23 cellular contexts compared by ENCODE assay signal in genomic region chr3:100231668-100232067, GRCh38.
"Had no signal": no experiment of that assay in that cellular context is flagged by ENCODE, and none has a peak within 500 bp of the region (broad histone marks: within the 10 kb centered on the region; RNA-seq: fewer than 3 reads in every experiment).

No MANE protein-coding gene starts in this region.

- H3K4me3 ChIP-seq: body of pancreas had no signal

- H3K4me1 ChIP-seq: body of pancreas had no signal

- H3K27me3 ChIP-seq: body of pancreas had no signal

- H3K9me3 Mint-ChIP-seq: activated B cell treated with CpG ODN at 0.5 μM for 24 hours; activated CD4-positive, alpha-beta T cell treated with anti-CD3 and anti-CD28 coated beads, Interleukin-2, amount 10 ng/mL, durations not matched to agents 24 days and 14 days; activated naive CD4-positive, alpha-beta T cell treated with anti-CD3 and anti-CD28 coated beads, Interleukin-2, amount 50 U/mL, for 24 hours; activated T-cell treated with anti-CD3 and anti-CD28 coated beads, Interleukin-2, amount 50 U/mL, for 24 hours; activated T-helper 1 cell treated with anti-CD3 and anti-CD28 coated beads, Interleukin-12 subunit alpha, Interleukin-12 subunit beta, Interleukin-2, Interleukin-4 antibody, amounts not matched to agents 30 ng/mL and 10 ng/mL and 1 ng/mL, durations not matched to agents 14 hours and 24 hours and 36 hours; T-cell had no signal

- H3K27ac Mint-ChIP-seq: activated B cell treated with CpG ODN at 0.5 μM for 24 hours; activated CD4-positive, alpha-beta T cell treated with anti-CD3 and anti-CD28 coated beads, Interleukin-2, amount 10 ng/mL, durations not matched to agents 24 days and 14 days; activated CD8-positive, alpha-beta memory T cell treated with anti-CD3 and anti-CD28 coated beads, Interleukin-2, amount 10 ng/mL, durations not matched to agents 7 days and 5 days; activated naive CD4-positive, alpha-beta T cell treated with anti-CD3 and anti-CD28 coated beads, Interleukin-2, amount 50 U/mL, for 24 hours; activated T-cell treated with anti-CD3 and anti-CD28 coated beads, Interleukin-2, amount 50 U/mL, for 24 hours; activated T-helper 1 cell treated with anti-CD3 and anti-CD28 coated beads, Interleukin-12 subunit alpha, Interleukin-12 subunit beta, Interleukin-2, Interleukin-4 antibody, amounts not matched to agents 30 ng/mL and 10 ng/mL and 1 ng/mL, durations not matched to agents 14 hours and 24 hours and 36 hours; T-cell had no signal

- H3K27me3 Mint-ChIP-seq: activated T-cell treated with anti-CD3 and anti-CD28 coated beads, Interleukin-2, amount 50 U/mL, for 24 hours had no signal

- H3K36me3 Mint-ChIP-seq: activated CD8-positive, alpha-beta memory T cell treated with anti-CD3 and anti-CD28 coated beads, Interleukin-2, amount 10 ng/mL, durations not matched to agents 7 days and 5 days; activated naive CD4-positive, alpha-beta T cell treated with anti-CD3 and anti-CD28 coated beads, Interleukin-2, amount 50 U/mL, for 24 hours; T-cell had no signal

- ATAC-seq: activated CD8-positive, alpha-beta memory T cell treated with anti-CD3 and anti-CD28 coated beads, Interleukin-2, amount 10 ng/mL, durations not matched to agents 7 days and 5 days; body of pancreas; T-cell had no signal

- H3K27ac ChIP-seq: body of pancreas had no signal

- H3K9me3 ChIP-seq: body of pancreas had no signal

- DNase-seq: activated B cell treated with CpG ODN at 0.5 μM for 24 hours; activated CD4-positive, alpha-beta T cell treated with anti-CD3 and anti-CD28 coated beads for 1 hour; activated CD4-positive, alpha-beta T cell treated with anti-CD3 and anti-CD28 coated beads, Interleukin-2, amount 10 ng/mL, durations not matched to agents 24 days and 14 days; activated CD4-positive, alpha-beta T cell treated with anti-CD3 and anti-CD28 coated beads, Interleukin-2, amount 50 U/mL, for 48 hours; activated CD8-positive, alpha-beta memory T cell treated with anti-CD3 and anti-CD28 coated beads, Interleukin-2, amount 10 ng/mL, durations not matched to agents 7 days and 5 days; activated effector memory CD4-positive, alpha-beta T cell treated with Interleukin-2 at 50 U/mL for 16 hours; activated naive CD4-positive, alpha-beta T cell; activated T-cell treated with anti-CD3 and anti-CD28 coated beads, Interleukin-2, amount 50 U/mL, for 24 hours; aorta; body of pancreas; caudate nucleus; NCI-H1105 treated with DMSO at 0.1 percent for 48 hours; NCI-H1436 treated with DMSO at 0.1 percent for 48 hours; NCI-H187; NCI-H2081; NCI-H510A treated with DMSO at 0.1 percent for 48 hours; NCI-H69; SHP77 treated with DMSO at 0.1 percent for 48 hours; T-cell; T-helper 2 cell; T1000 had no signal

- H3K4me3 Mint-ChIP-seq: activated B cell treated with CpG ODN at 0.5 μM for 24 hours; activated CD4-positive, alpha-beta T cell treated with anti-CD3 and anti-CD28 coated beads, Interleukin-2, amount 10 ng/mL, durations not matched to agents 24 days and 14 days; activated CD8-positive, alpha-beta memory T cell treated with anti-CD3 and anti-CD28 coated beads, Interleukin-2, amount 10 ng/mL, durations not matched to agents 7 days and 5 days; activated naive CD4-positive, alpha-beta T cell treated with anti-CD3 and anti-CD28 coated beads, Interleukin-2, amount 50 U/mL, for 24 hours; activated T-cell treated with anti-CD3 and anti-CD28 coated beads, Interleukin-2, amount 50 U/mL, for 24 hours; activated T-helper 1 cell treated with anti-CD3 and anti-CD28 coated beads, Interleukin-12 subunit alpha, Interleukin-12 subunit beta, Interleukin-2, Interleukin-4 antibody, amounts not matched to agents 30 ng/mL and 10 ng/mL and 1 ng/mL, durations not matched to agents 14 hours and 24 hours and 36 hours; T-cell had no signal
